17 cellular contexts compared by ENCODE assay signal in genomic region chr2:134199123-134199522, GRCh38. TPM values are rescaled to one million over a fixed set of nuclear protein-coding genes. Genes with fewer than 3 reads are reported as not detected.
DNase-seq lines count a peak whose midpoint lies in the region; ATAC-seq and TF ChIP-seq lines count a peak whose summit lies in the region.
"Had no signal": no experiment of that assay in that cellular context is flagged by ENCODE, and none has a peak within 500 bp of the region (broad histone marks: within the 10 kb centered on the region; RNA-seq: fewer than 3 reads in every experiment).

No MANE protein-coding gene starts in this region.

- H4K20me1 ChIP-seq in OCI-LY7 (ENCODE audit: insufficient read depth, low read length) = peaks cover 16% of the 10 kb centered on the region; the same call in 1 of the 2 replicates

- H3K9me3 Mint-ChIP-seq in activated B cell treated with CpG ODN at 0.5 μM for 24 hours = no peaks in the 10 kb centered on the region

- DNase-seq in left ventricle myocardium inferior (no peak), Right ventricle myocardium superior (no peak), activated B cell treated with CpG ODN at 0.5 μM for 24 hours (no peak), fibroblast of the aortic adventitia (ENCODE audit: low read depth) (peak; percentile 30), cerebellar cortex (ENCODE audit: low spot score) (no peak), OCI-LY7 (ENCODE audit: low spot score) (no peak)
- DNase-seq: Caco-2, DMS153, Karpas-422, MG63, NCI-H1092, NCI-H146, NCI-H2081, NCI-H510A treated with DMSO at 0.1 percent for 48 hours had no signal

- no peaks in the 10 kb centered on the region for H3K9me3 ChIP-seq in left ventricle myocardium inferior (replicated peaks)
- H3K9me3 ChIP-seq in OCI-LY7 (ENCODE audit: low read length) = no peaks in the 10 kb centered on the region
- H3K9me3 ChIP-seq: A549, Caco-2, MG63 had no signal

- H3K4me1 ChIP-seq in left ventricle myocardium inferior (peaks cover 90% of the 10 kb centered on the region), OCI-LY7 (ENCODE audit: insufficient read depth, low read length, poor library complexity, severe bottlenecking) (peaks cover 12% of the 10 kb centered on the region)
- H3K4me1 ChIP-seq: A549 had no signal

- CTCF ChIA-PET in activated B cell treated with CpG ODN at 0.5 μM for 24 hours (lab: Charles Lee) = interaction anchor here (1.2 to 3.9 kb wide), 6 partner anchors 8 to 79 kb away, joined by 3 to 27 read pairs (median 3); no protein-coding TSS in a partner anchor
- CTCF ChIA-PET in OCI-LY7 (lab: Charles Lee; ENCODE audit: unreplicated experiment) = no interaction called here

- no peaks in the 10 kb centered on the region for H3K36me3 ChIP-seq in left ventricle myocardium inferior
- H3K36me3 ChIP-seq in OCI-LY7 (ENCODE audit: insufficient read depth, low read length) = no peaks in the 10 kb centered on the region; the same call in 1 of the 2 replicates
- H3K36me3 ChIP-seq: MG63 had no signal

- H3K4me3 Mint-ChIP-seq in activated B cell treated with CpG ODN at 0.5 μM for 24 hours = no peak overlapping the region

- no TSS peak for BruUV-seq in OCI-LY7 (replicated peaks; lab: Mats Ljungman, UMichigan)

- no peaks in the 10 kb centered on the region for H3K27me3 Mint-ChIP-seq in activated B cell treated with CpG ODN at 0.5 μM for 24 hours

- no peaks in the 10 kb centered on the region for H3K9me2 ChIP-seq in OCI-LY7 (ENCODE audit: insufficient read depth, low read length)

- no peak overlapping the region for H2AFZ ChIP-seq in OCI-LY7 (ENCODE audit: low read length)

- H3K27ac Mint-ChIP-seq in activated B cell treated with CpG ODN at 0.5 μM for 24 hours = peak overlapping the region; percentile 68

- H3K27me3 ChIP-seq in left ventricle myocardium inferior (ENCODE audit: low read depth) = no peaks in the 10 kb centered on the region
- H3K27me3 ChIP-seq: MG63 had no signal

- H3K4me3 ChIP-seq in left ventricle myocardium inferior = no peak overlapping the region
- H3K4me3 ChIP-seq in fibroblast of the aortic adventitia (ENCODE audit: low read depth, low read length) = no peak overlapping the region
- H3K4me3 ChIP-seq in OCI-LY7 (ENCODE audit: low read depth, low read length, poor library complexity, severe bottlenecking) = no peak overlapping the region
- H3K4me3 ChIP-seq: A549, MG63 had no signal

- H3K27ac ChIP-seq in left ventricle myocardium inferior (replicated peaks) = peak overlapping the region; percentile 32
- no peak overlapping the region for H3K27ac ChIP-seq in OCI-LY7 (ENCODE audit: low read depth, low read length, poor library complexity, severe bottlenecking)
- H3K27ac ChIP-seq: A549 had no signal

- peaks cover 81% of the 10 kb centered on the region for H3K4me1 Mint-ChIP-seq in activated B cell treated with CpG ODN at 0.5 μM for 24 hours

- ATAC-seq in Right ventricle myocardium superior (ENCODE audit: poor library complexity) (no peak), activated B cell treated with CpG ODN at 0.5 μM for 24 hours (ENCODE audit: low read depth) (no peak), GM18505 (IDR thresholded peaks at IDR 0.05; ENCODE audit: unreplicated experiment) (no peak)
- ATAC-seq: A549, HepG2 had no signal

- intact Hi-C loops in left ventricle myocardium inferior (cut with micrococcal nuclease) = no loop called here
- intact Hi-C loops in Right ventricle myocardium superior (cut with DNase I) = no loop called here
- intact Hi-C loops in activated B cell treated with CpG ODN at 0.5 μM for 24 hours (cut with micrococcal nuclease) = no loop called here
- intact Hi-C loops in OCI-LY7 (cut with micrococcal nuclease; ENCODE audit: unreplicated experiment) = no loop called here

- TF ChIP-seq CTCF in left ventricle myocardium inferior (IDR thresholded peaks at IDR 0.05; ENCODE audit: borderline replicate concordance) (no peak), activated B cell treated with CpG ODN at 0.5 μM for 24 hours (IDR thresholded peaks at IDR 0.05) (no peak), fibroblast of the aortic adventitia (IDR thresholded peaks at IDR 0.05; ENCODE audit: insufficient read depth, low read length) (no peak), OCI-LY7 (conservative IDR thresholded peaks at IDR 0.05; ENCODE audit: low read length) (no peak)

- no peak for TF ChIP-seq POLR2A in GM18505 (IDR thresholded peaks at IDR 0.05; ENCODE audit: borderline replicate concordance, extremely low read depth, insufficient read depth, insufficient read length)

- H3K4me2 ChIP-seq in OCI-LY7 (ENCODE audit: low read length) = no peak overlapping the region
- H3K4me2 ChIP-seq: A549 had no signal

- POLR2A ChIA-PET in activated B cell treated with CpG ODN at 0.5 μM for 24 hours (lab: Charles Lee) (interaction anchor here (0.9 to 1.6 kb wide), 2 partner anchors 9 to 39 kb away, joined by 4 to 5 read pairs; no protein-coding TSS in a partner anchor), OCI-LY7 (lab: Charles Lee) (interaction anchor here (0.7 to 2.0 kb wide), 6 partner anchors 9 to 949 kb away, joined by 3 to 8 read pairs (median 6); no protein-coding TSS in a partner anchor)

- H3K79me2 ChIP-seq in OCI-LY7 (ENCODE audit: insufficient read depth, low read depth, low read length) = peaks cover 18% of the 10 kb centered on the region; the same call in 1 of the 2 replicates

- peaks cover 2% of the 10 kb centered on the region for H3K36me3 Mint-ChIP-seq in activated B cell treated with CpG ODN at 0.5 μM for 24 hours (ENCODE audit: low read depth)

RNA-seq across cellular contexts. Expression of gene MGAT5, which starts 54.7 kb away (rescaled TPM):
- total RNA-seq in left ventricle myocardium inferior = 98.7 TPM
- total RNA-seq in Right ventricle myocardium superior = 82.8 TPM
- 66.7 and 69.0 TPM in 2 replicates for total RNA-seq in activated B cell treated with CpG ODN at 0.5 μM for 24 hours
- 15.8 and 46.5 TPM in 2 replicates for total RNA-seq in fibroblast of the aortic adventitia (ENCODE audit: low replicate concordance)
- 39.1 and 60.8 TPM in 2 replicates for total RNA-seq in OCI-LY7 (2014; rRNA removed; shearing (Covaris generic))
- 58.4 and 68.0 TPM in 2 replicates for total RNA-seq in OCI-LY7 (2022)
